ENCODE assay signal across 8 cellular contexts in genomic region chr14:91114079-91115065, GRCh38. TPM values are rescaled to one million over a fixed set of nuclear protein-coding genes. Genes with fewer than 3 reads are reported as not detected.
DNase-seq lines count a peak whose midpoint lies in the region; ATAC-seq and TF ChIP-seq lines count a peak whose summit lies in the region.

No MANE protein-coding gene starts in this region.

- peak; percentile 29 for DNase-seq in SK-N-SH
- DNase-seq in activated naive CD8-positive, alpha-beta T cell treated with anti-CD3 and anti-CD28 coated beads, Interleukin-2, amount 50 U/mL, for 16 hours (ENCODE audit: low read depth, low spot score), result peak; percentile 20
- peak in 3 of 5 donors; percentile 40 to 63 (median 56) for DNase-seq in heart left ventricle
- peak; percentile 51 to 86 for DNase-seq in tibial artery

- H4K20me1 ChIP-seq in SK-N-SH (ENCODE audit: insufficient read depth), result no peaks in the 10 kb centered on the region

- H3K9ac ChIP-seq in ES-I3 (ENCODE audit: low read depth, low read length) (peak overlapping the region; percentile 65), SK-N-SH (peak overlapping the region; percentile 65), parathyroid adenoma (no peak overlapping the region)

- TF ChIP-seq EP300 in SK-N-SH (IDR thresholded peaks at IDR 0.05; ENCODE audit: borderline replicate concordance in 1 of 2, low read depth in 1 of 2, low read length in 1 of 2), result no peak

- POLR2A ChIA-PET in SK-N-SH (lab: Yijun Ruan, JAX), result interaction anchor here (0.6 to 1.4 kb wide), 2 partner anchors 54 to 227 kb away, joined by 3 to 9 read pairs; partner anchors contain the start of gene RPS6KA5

- CTCF ChIA-PET in SK-N-SH (lab: Yijun Ruan, JAX), result interaction anchor here (1.4 to 2.3 kb wide), 3 partner anchors 57 to 212 kb away, joined by 5 to 10 read pairs (median 8); no protein-coding TSS in a partner anchor

- H3F3A ChIP-seq in SK-N-SH (replicated peaks; ENCODE audit: insufficient read depth), result no peaks in the 10 kb centered on the region

- H3K4me3 ChIP-seq in SK-N-SH (ENCODE audit: low read depth in 2 of 2, low read length in 1 of 2), result peak overlapping the region; percentile 54 to 67
- peak overlapping the region; percentile 55 to 92 (median 74) for H3K4me3 ChIP-seq in heart left ventricle
- peak overlapping the region; percentile 59 for H3K4me3 ChIP-seq in parathyroid adenoma (ENCODE audit: low read depth, low read length)
- peak overlapping the region; percentile 60 to 68 for H3K4me3 ChIP-seq in tibial artery

- ATAC-seq in GM21737 (IDR thresholded peaks at IDR 0.05; ENCODE audit: unreplicated experiment) (peak; percentile 70), heart left ventricle (peak; percentile 76 to 85 (median 83))

- intact Hi-C loops in heart left ventricle (cut with DNase I), result loop anchor here in 3 of 10 donors (1.0 to 5.0 kb wide), 5 partner anchors 24 to 56 kb away; partner anchors contain the start of gene RPS6KA5 (in 2 of the 3)
- intact Hi-C loops in tibial artery (cut with DNase I; ENCODE audit: low total_unique reads), result loop anchor here (2.0 kb wide), 1 partner anchor 54 kb away; no protein-coding TSS in a partner anchor

- H2AFZ ChIP-seq in SK-N-SH (ENCODE audit: low read depth) (peak overlapping the region; percentile 93), parathyroid adenoma (peak overlapping the region; percentile 76)

- 42% methylated on average over 13 of the region's 18 CpGs for WGBS in SK-N-SH (ENCODE audit: low lambda C conversion rate)
- WGBS in heart left ventricle, 4 donors, result 1 to 3% (median 2%) methylated on average over 18 of the region's 18 CpGs

- no peaks in the 10 kb centered on the region; the same call in none of the 2 replicates for H3K9me3 ChIP-seq in ES-I3 (ENCODE audit: control insufficient read depth, insufficient read depth, low read length)
- no peaks in the 10 kb centered on the region for H3K9me3 ChIP-seq in KOPT-K1 (ENCODE audit: insufficient read depth, low read length, poor library complexity, severe bottlenecking)
- no peaks in the 10 kb centered on the region for H3K9me3 ChIP-seq in SK-N-SH
- peaks cover 0 to 4% (median 0%) of the 10 kb centered on the region in 12 donors for H3K9me3 ChIP-seq in heart left ventricle
- peaks cover 4% of the 10 kb centered on the region for H3K9me3 ChIP-seq in parathyroid adenoma (ENCODE audit: control insufficient read depth, low read length)
- H3K9me3 ChIP-seq in tibial artery, result no peaks in the 10 kb centered on the region

- H3K27me3 ChIP-seq in SK-N-SH (ENCODE audit: insufficient read depth) (no peaks in the 10 kb centered on the region), heart left ventricle (no peaks in the 10 kb centered on the region), parathyroid adenoma (ENCODE audit: control insufficient read depth, insufficient read depth, low read length) (no peaks in the 10 kb centered on the region), tibial artery (no peaks in the 10 kb centered on the region)

- TF ChIP-seq CTCF in SK-N-SH (IDR thresholded peaks at IDR 0.05) (no peak), heart left ventricle (IDR thresholded peaks at IDR 0.05) (no peak), parathyroid adenoma (IDR thresholded peaks at IDR 0.05) (no peak), tibial artery (IDR thresholded peaks at IDR 0.05) (no peak)

- H3K4me2 ChIP-seq in SK-N-SH, result peak overlapping the region; percentile 82
- peak overlapping the region; percentile 67 for H3K4me2 ChIP-seq in parathyroid adenoma (ENCODE audit: low read length)

- 0 out of 2 replicates have a peak, but pooled peaks have one; percentile 4 for TF ChIP-seq RAD21 in SK-N-SH (IDR thresholded peaks at IDR 0.05; ENCODE audit: low read length)

- H3K27ac ChIP-seq in KOPT-K1 (ENCODE audit: low read depth, low read length, poor library complexity, severe bottlenecking), result peak overlapping the region; percentile 94
- peak overlapping the region; percentile 37 to 84; a peak in 3 of 4 replicates for H3K27ac ChIP-seq in SK-N-SH (ENCODE audit: low read depth in 2 of 2, low read length in 1 of 2)
- H3K27ac ChIP-seq in heart left ventricle, result peak overlapping the region; percentile 92 to 99 (median 96)
- peak overlapping the region; percentile 77 for H3K27ac ChIP-seq in parathyroid adenoma
- H3K27ac ChIP-seq in tibial artery, result peak overlapping the region; percentile 76 to 82

- H3K36me3 ChIP-seq in ES-I3 (ENCODE audit: insufficient read depth, low read length) (no peaks in the 10 kb centered on the region), KOPT-K1 (ENCODE audit: insufficient read depth, low read length) (peaks cover 28% of the 10 kb centered on the region), SK-N-SH (replicated peaks in 1 of 2; ENCODE audit: control insufficient read depth in 1 of 2, insufficient read depth in 2 of 2, low read length in 1 of 2) (no peaks in the 10 kb centered on the region), heart left ventricle (peaks cover 0 to 10% (median 0%) of the 10 kb centered on the region in 9 donors), parathyroid adenoma (ENCODE audit: control insufficient read depth, insufficient read depth, low read length) (no peaks in the 10 kb centered on the region), tibial artery (no peaks in the 10 kb centered on the region)

- H3K79me2 ChIP-seq in SK-N-SH (ENCODE audit: insufficient read depth) (no peaks in the 10 kb centered on the region), parathyroid adenoma (peaks cover 24% of the 10 kb centered on the region)

- H3K9me2 ChIP-seq in SK-N-SH, result no peaks in the 10 kb centered on the region

- H3K4me1 ChIP-seq in ES-I3 (ENCODE audit: insufficient read depth, low read length), result peaks cover 22% of the 10 kb centered on the region
- peaks cover 6 to 28% of the 10 kb centered on the region in 2 experiments; a peak in 3 of 4 replicates for H3K4me1 ChIP-seq in SK-N-SH (ENCODE audit: control insufficient read depth in 1 of 2, insufficient read depth in 2 of 2, low read depth in 1 of 2, low read length in 1 of 2)
- peaks cover 5 to 61% (median 37%) of the 10 kb centered on the region in 12 donors for H3K4me1 ChIP-seq in heart left ventricle
- peaks cover 29% of the 10 kb centered on the region for H3K4me1 ChIP-seq in parathyroid adenoma
- H3K4me1 ChIP-seq in tibial artery, result peaks cover 0 to 44% (median 28%) of the 10 kb centered on the region in 4 donors

- peak in 1 of 2 donors; percentile 73 for TF ChIP-seq POLR2A in heart left ventricle (IDR thresholded peaks at IDR 0.05)

TF ChIP-seq in SK-N-SH, 30 proteins besides CTCF, POLR2A, EP300 and RAD21:
- peak; percentile 49 for TF ChIP-seq POLR2AphosphoS5 (IDR thresholded peaks at IDR 0.05; ENCODE audit: low read depth, low read length)
- no peak for TF ChIP-seq RCOR1 (IDR thresholded peaks at IDR 0.05; ENCODE audit: low read length)
- TF ChIP-seq YY1 (IDR thresholded peaks at IDR 0.05; ENCODE audit: low read depth), result no peak
- no peak for TF ChIP-seq MEF2A (IDR thresholded peaks at IDR 0.05; ENCODE audit: borderline replicate concordance, low read depth)
- no peak for TF ChIP-seq NFIC (IDR thresholded peaks at IDR 0.05; ENCODE audit: borderline replicate concordance)
- TF ChIP-seq MXI1 (IDR thresholded peaks at IDR 0.05; ENCODE audit: low read depth, low read length), result no peak
- TF ChIP-seq PBX3 (IDR thresholded peaks at IDR 0.05), result no peak
- peak; percentile 79; the same call in 1 of the 2 replicates for TF ChIP-seq USF1 (IDR thresholded peaks at IDR 0.05; ENCODE audit: borderline replicate concordance, low read depth)
- TF ChIP-seq CHD2 (IDR thresholded peaks at IDR 0.05; ENCODE audit: low read length, partially characterized antibody), result no peak
- TF ChIP-seq SIN3A (IDR thresholded peaks at IDR 0.05; ENCODE audit: borderline replicate concordance, low read depth, low read length), result peak; percentile 26; the same call in 1 of the 2 replicates
- TF ChIP-seq GABPA (IDR thresholded peaks at IDR 0.05; ENCODE audit: low read depth), result no peak

RNA-seq across cellular contexts. Expression of gene DGLUCY, which starts 0.5 kb away (rescaled TPM):
- polyA plus RNA-seq in SK-N-SH (2012; rRNA removed), result 17.2 and 21.2 TPM in 2 replicates
- 10.3 and 13.6 TPM in 2 replicates for polyA plus RNA-seq in SK-N-SH (2012; cell fraction: cytosol; rRNA removed)
- polyA plus RNA-seq in SK-N-SH (2012; cell fraction: nucleus; rRNA removed), result 30.7 and 41.6 TPM in 2 replicates
- 100 to 1,000 TPM; 120 to 234 (median 184) TPM for total RNA-seq in heart left ventricle
- 100 to 1,000 TPM in 1 of 2 donors, 10 to 100 TPM in 1; 53.7 to 128 TPM for polyA plus RNA-seq in heart left ventricle

RNA-seq across cellular contexts. Expression of gene RPS6KA5, which starts 53.9 kb away (rescaled TPM):
- 0.67 and 0.78 TPM in 2 replicates for polyA plus RNA-seq in SK-N-SH (2012; rRNA removed)
- 0.98 TPM in 2 replicates for polyA plus RNA-seq in SK-N-SH (2012; cell fraction: cytosol; rRNA removed)
- polyA plus RNA-seq in SK-N-SH (2012; cell fraction: nucleus; rRNA removed), result 0.65 and 0.75 TPM in 2 replicates
- 10 to 100 TPM in 3 of 9 donors, 1 to 10 TPM in 6; 6.5 to 13.3 (median 8.7) TPM for total RNA-seq in heart left ventricle
- polyA plus RNA-seq in heart left ventricle, result 1 to 10 TPM in 1 of 2 donors, under 1 TPM in 1; 0.72 to 1.8 TPM

Comparison
In these comparisons a context has a peak if more than half of its experiments do, and no peak if none do; other contexts are left out.
1. Peak in every context shown above with its lines: DNase-seq, ATAC-seq, H3K4me3 ChIP-seq and H3K27ac ChIP-seq.